ENCODE assay signal across 19 cellular contexts in genomic region chr10:132272767-132273090, GRCh38. TPM values are rescaled to one million over a fixed set of nuclear protein-coding genes. Genes with fewer than 3 reads are reported as not detected.
DNase-seq lines count a peak whose midpoint lies in the region; ATAC-seq, FAIRE-seq and TF ChIP-seq lines count a peak whose summit lies in the region.
"Had no signal": no experiment of that assay in that cellular context is flagged by ENCODE, and none has a peak within 500 bp of the region (broad histone marks: within the 10 kb centered on the region; RNA-seq: fewer than 3 reads in every experiment).

No MANE protein-coding gene starts in this region.

- H3K4me1 ChIP-seq in RWPE2 (ENCODE audit: insufficient read depth, poor library complexity, severe bottlenecking) (no peaks in the 10 kb centered on the region), astrocyte (ENCODE audit: insufficient read depth, low read length) (peaks cover 3% of the 10 kb centered on the region), kidney (ENCODE audit: control insufficient read depth in 1 of 2, insufficient read depth in 1 of 2, low read depth in 1 of 2, low read length in 2 of 2) (peaks cover 0 to 6% of the 10 kb centered on the region in 2 donors), osteoblast (ENCODE audit: insufficient read depth, low read length) (no peaks in the 10 kb centered on the region)
- H3K4me1 ChIP-seq: Peyer's patch had no signal

- H3K27me3 Mint-ChIP-seq in astrocyte (ENCODE audit: low read depth, unreplicated experiment): peaks cover 33% of the 10 kb centered on the region

- H3K27ac ChIP-seq in RWPE2 (ENCODE audit: poor library complexity, severe bottlenecking) (no peak overlapping the region), astrocyte (ENCODE audit: low read depth, low read length) (no peak overlapping the region), kidney (ENCODE audit: low read depth in 2 of 2, low read length in 2 of 2) (no peak overlapping the region), osteoblast (ENCODE audit: low read depth, low read length) (no peak overlapping the region)
- H3K27ac ChIP-seq: SK-N-MC had no signal

- H3K9ac ChIP-seq in astrocyte (ENCODE audit: low read length): no peak overlapping the region
- no peak overlapping the region for H3K9ac ChIP-seq in kidney (ENCODE audit: low read length in 2 of 2)

- ATAC-seq in RWPE2 (ENCODE audit: low read depth) (no peak), HG02852 (IDR thresholded peaks at IDR 0.05; ENCODE audit: unreplicated experiment) (no peak), GM21529 (IDR thresholded peaks at IDR 0.05; ENCODE audit: unreplicated experiment) (no peak)
- ATAC-seq: GM23338, HCT116, K562 had no signal

- H3K27ac Mint-ChIP-seq in astrocyte (ENCODE audit: unreplicated experiment): no peak overlapping the region
- H3K27ac Mint-ChIP-seq: GM23338 had no signal

- peak overlapping the region; percentile 47 for H2AFZ ChIP-seq in astrocyte (ENCODE audit: low read depth, low read length)
- H2AFZ ChIP-seq in osteoblast (ENCODE audit: low read length): no peak overlapping the region
- H2AFZ ChIP-seq: GM23338 had no signal

- H3K4me3 Mint-ChIP-seq in astrocyte (ENCODE audit: unreplicated experiment): no peak overlapping the region
- H3K4me3 Mint-ChIP-seq: CD8-positive, alpha-beta memory T cell; GM23338 had no signal

- TF ChIP-seq CTCF in RWPE2 (IDR thresholded peaks at IDR 0.05; ENCODE audit: poor library complexity, severe bottlenecking) (no peak), astrocyte (IDR thresholded peaks at IDR 0.05; ENCODE audit: insufficient read depth, low read depth, low read length) (no peak), kidney (IDR thresholded peaks at IDR 0.05; ENCODE audit: borderline replicate concordance, extremely low read depth, insufficient read depth) (no peak), osteoblast (IDR thresholded peaks at IDR 0.05; ENCODE audit: extremely low read depth, low read depth, low read length) (no peak)

- H3K9me3 Mint-ChIP-seq in astrocyte (ENCODE audit: unreplicated experiment): no peaks in the 10 kb centered on the region
- H3K9me3 Mint-ChIP-seq: CD8-positive, alpha-beta memory T cell had no signal

- DNase-seq in RWPE2 (ENCODE audit: low spot score): peak; percentile 14
- no peak for DNase-seq in astrocyte (ENCODE audit: low read depth)
- peak; percentile 58 for DNase-seq in kidney
- DNase-seq in osteoblast (ENCODE audit: insufficient read length, low spot score, missing footprints): peak; percentile 39
- DNase-seq in DMS53 treated with DMSO at 0.1 percent for 48 hours (lab: John Stamatoyannopoulos, UW; ENCODE audit: unreplicated experiment): no peak
- DNase-seq: CD8-positive, alpha-beta memory T cell; DMS79 treated with DMSO at 0.1 percent for 48 hours; NCI-H1694 treated with DMSO at 0.1 percent for 48 hours; NCI-H510A; NCI-H748 treated with DMSO at 0.1 percent for 48 hours; NK-92 treated with Interleukin-12 subunit alpha and Interleukin-12 subunit beta, amount 100 ng/mL, for 24 hours; Peyer's patch; SHP77 had no signal

- H3K27me3 ChIP-seq in RWPE2 (ENCODE audit: insufficient read depth, poor library complexity, severe bottlenecking): peaks cover 4% of the 10 kb centered on the region
- H3K27me3 ChIP-seq in astrocyte (ENCODE audit: insufficient read depth, low read length): peaks cover 7% of the 10 kb centered on the region
- no peaks in the 10 kb centered on the region for H3K27me3 ChIP-seq in osteoblast (ENCODE audit: insufficient read depth, low read length)
- H3K27me3 ChIP-seq: Peyer's patch had no signal

- H3K36me3 ChIP-seq in RWPE2 (ENCODE audit: low read depth) (no peaks in the 10 kb centered on the region), astrocyte (ENCODE audit: insufficient read depth, low read length) (no peaks in the 10 kb centered on the region), kidney (ENCODE audit: control insufficient read depth in 1 of 2, insufficient read depth in 2 of 2, low read length in 2 of 2) (no peaks in the 10 kb centered on the region), osteoblast (ENCODE audit: insufficient read depth, low read length) (no peaks in the 10 kb centered on the region)
- H3K36me3 ChIP-seq: Peyer's patch had no signal

- intact Hi-C loops in kidney (cut with DNase I): no loop called here

- no peaks in the 10 kb centered on the region for H4K20me1 ChIP-seq in astrocyte (ENCODE audit: insufficient read depth, low read length)
- peaks cover 7% of the 10 kb centered on the region for H4K20me1 ChIP-seq in osteoblast (ENCODE audit: insufficient read depth, low read length)

- no peaks in the 10 kb centered on the region for H3K79me2 ChIP-seq in astrocyte (ENCODE audit: insufficient read depth, low read length)
- H3K79me2 ChIP-seq in osteoblast (ENCODE audit: insufficient read depth, low read length): no peaks in the 10 kb centered on the region

- no peaks in the 10 kb centered on the region for H3K9me3 ChIP-seq in RWPE2 (ENCODE audit: severe bottlenecking)
- H3K9me3 ChIP-seq in astrocyte (ENCODE audit: insufficient read depth, low read depth, low read length): no peaks in the 10 kb centered on the region
- H3K9me3 ChIP-seq in kidney (ENCODE audit: control insufficient read depth in 1 of 2, low read length in 2 of 2): no peaks in the 10 kb centered on the region
- no peaks in the 10 kb centered on the region for H3K9me3 ChIP-seq in osteoblast (ENCODE audit: low read depth, low read length)
- H3K9me3 ChIP-seq: Peyer's patch had no signal

- H3K36me3 Mint-ChIP-seq in astrocyte (ENCODE audit: low read depth, unreplicated experiment): peaks cover 2% of the 10 kb centered on the region

- H3K4me2 ChIP-seq in astrocyte (ENCODE audit: low read length) (peak overlapping the region; percentile 46), osteoblast (ENCODE audit: insufficient read depth, low read length) (no peak overlapping the region)
- H3K4me2 ChIP-seq: GM23338 had no signal

- FAIRE-seq in astrocyte (lab: Jason Lieb, UNC) (no peak), kidney (lab: Jason Lieb, UNC) (no peak)
- FAIRE-seq: K562 had no signal

- H3K4me3 ChIP-seq in RWPE2 (ENCODE audit: severe bottlenecking): no peak overlapping the region
- no peak overlapping the region for H3K4me3 ChIP-seq in astrocyte (ENCODE audit: insufficient read depth, low read depth, low read length)
- no peak overlapping the region for H3K4me3 ChIP-seq in kidney (ENCODE audit: low read length in 2 of 2)
- no peak overlapping the region for H3K4me3 ChIP-seq in osteoblast (ENCODE audit: insufficient read depth, low read length)
- H3K4me3 ChIP-seq: GM23338, K562, Peyer's patch, SK-N-MC had no signal

- H3K4me1 Mint-ChIP-seq in astrocyte (ENCODE audit: low read depth, unreplicated experiment): no peaks in the 10 kb centered on the region
- H3K4me1 Mint-ChIP-seq: GM23338 had no signal

RNA-seq across cellular contexts. Expression of gene STK32C, which starts 35.0 kb away (rescaled TPM):
- total RNA-seq in astrocyte: 12.3 and 13.6 TPM in 2 replicates
- total RNA-seq in kidney: 14.4 TPM
- 11.6 TPM for polyA plus RNA-seq in kidney (ENCODE audit: insufficient read depth, low read depth, low replicate concordance)
- 12.7 and 14.5 TPM in 2 replicates for total RNA-seq in osteoblast

RNA-seq across cellular contexts. Expression of gene LRRC27, which starts 59.3 kb away (rescaled TPM):
- total RNA-seq in astrocyte (7.8 and 8.0 TPM in 2 replicates), kidney (14.6 TPM), osteoblast (11.2 and 13.4 TPM in 2 replicates)
- polyA plus RNA-seq in kidney (ENCODE audit: insufficient read depth, low read depth, low replicate concordance): 14.4 TPM

Comparison
In these comparisons a context has a peak if more than half of its experiments do, and no peak if none do; other contexts are left out.
1. DNase-seq: peak in RWPE2 (single experiment), kidney (single experiment) and osteoblast (single experiment); none in astrocyte (single experiment) and DMS53 treated with DMSO at 0.1 percent for 48 hours (single experiment).